ENCODE assay signal across 23 cellular contexts in the genomic region with DNA sequence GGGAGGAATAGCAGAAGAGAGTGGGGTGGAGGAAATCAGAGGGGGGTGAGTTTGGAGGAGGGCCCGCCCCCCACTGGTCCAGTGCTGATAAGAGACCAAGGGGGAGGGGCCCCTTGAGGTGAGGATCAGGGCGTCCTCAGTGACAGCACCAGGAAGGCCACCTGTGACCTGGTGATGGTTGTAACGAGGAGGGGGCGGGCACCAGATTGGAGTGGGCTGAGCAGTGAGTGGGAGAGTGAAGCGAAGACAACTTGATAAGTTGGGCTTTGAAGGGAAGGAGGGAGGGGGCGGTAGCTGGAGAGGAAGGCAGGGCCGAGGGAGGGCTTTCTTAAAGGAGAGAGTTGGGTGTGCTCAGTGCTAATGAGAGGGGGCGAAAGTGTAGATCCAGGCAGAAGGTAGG. TPM values are rescaled to one million over a fixed set of nuclear protein-coding genes. Genes with fewer than 3 reads are reported as not detected.
"Had no signal": no experiment of that assay in that cellular context is flagged by ENCODE, and none has a peak within 500 bp of the region (broad histone marks: within the 10 kb centered on the region; RNA-seq: fewer than 3 reads in every experiment).

No MANE protein-coding gene starts in this region.

- H3K36me3 ChIP-seq: heart right ventricle, neutrophil, sigmoid colon, stomach had no signal

- H3K4me3 Mint-ChIP-seq: naive B cell, nephron had no signal

- H3K27ac ChIP-seq: heart right ventricle, neutrophil, psoas muscle, sigmoid colon, skin epidermis, stomach had no signal

- H3K4me3 ChIP-seq: dorsolateral prefrontal cortex, heart right ventricle, lung, psoas muscle, sigmoid colon, skin epidermis, stomach had no signal

- H3K4me1 ChIP-seq: heart right ventricle, psoas muscle, sigmoid colon, stomach had no signal

- H3K27ac Mint-ChIP-seq: nephron had no signal

- FAIRE-seq: frontal cortex had no signal

- ATAC-seq: esophagus mucosa, heart right ventricle, left colon, left ventricle myocardium superior, psoas muscle had no signal

- H3K9me3 ChIP-seq: neutrophil, psoas muscle had no signal

- H3K4me1 Mint-ChIP-seq: nephron had no signal

- DNase-seq: cortex of kidney; effector CD8-positive, alpha-beta T cell; heart right ventricle; left colon; left ventricle myocardium superior; mesenchymal stem cell; naive B cell; psoas muscle; sigmoid colon; stimulated activated CD4-positive, alpha-beta T cell treated with anti-CD3 and anti-CD28 coated beads, Interleukin-12 subunit alpha, Interleukin-12 subunit beta, amount 100 ng/mL, for 4 hours; stimulated activated naive CD4-positive, alpha-beta T cell; stomach; trophoblast cell had no signal

RNA-seq across cellular contexts. Expression of gene CDH22, which starts 30.7 kb away (rescaled TPM):
- total RNA-seq: fibroblast of lung, kidney epithelial cell, osteoblast had no signal
- polyA plus RNA-seq: fibroblast of lung had no signal
